In genomic region chr5:70906624-70907023, GRCh38 we compare ENCODE assay signal across 2 cellular contexts. TPM values are rescaled to one million over a fixed set of nuclear protein-coding genes. Genes with fewer than 3 reads are reported as not detected.
A peak's percentile ranks its signal among the peaks of the same experiment; 100 is the strongest.
DNase-seq lines count a peak whose midpoint lies in the region; ATAC-seq and TF ChIP-seq lines count a peak whose summit lies in the region.
"Not testable (repeated sequence)": the region's sequence is repeated elsewhere in the genome, so short reads cannot be mapped to it uniquely, and the experiment has no call there.

No MANE protein-coding gene starts in this region.

- H3K4me3 ChIP-seq in mucosa of descending colon, result not testable (repeated sequence)

- H3K9me3 ChIP-seq in mucosa of descending colon, result not testable (repeated sequence)

- not testable (repeated sequence) for H3K36me3 ChIP-seq in mucosa of descending colon (ENCODE audit: low read depth)

- ATAC-seq in left colon (peak; percentile 79), mucosa of descending colon (peak; percentile 76)

- not testable (repeated sequence) for TF ChIP-seq CTCF in mucosa of descending colon (IDR thresholded peaks at IDR 0.05)

- intact Hi-C loops in left colon (cut with DNase I, micrococcal nuclease); mucosa of descending colon (cut with DNase I, micrococcal nuclease): not testable (repeated sequence)

- DNase-seq in left colon, mucosa of descending colon: not testable (repeated sequence)

- not testable (repeated sequence) for H3K4me1 ChIP-seq in mucosa of descending colon (ENCODE audit: low read depth)

RNA-seq across cellular contexts. Expression of gene SERF1A, which starts 6.2 kb away (rescaled TPM):
- 1 to 10 TPM; 1.8 to 4.7 TPM for total RNA-seq in left colon
- 1 to 10 TPM; 3.1 to 9.8 (median 6.4) TPM for total RNA-seq in mucosa of descending colon

RNA-seq across cellular contexts. Expression of gene SMN1, which starts 18.3 kb away (rescaled TPM):
- total RNA-seq in left colon, result 10 to 100 TPM; 19.3 to 26.5 TPM
- 10 to 100 TPM; 20.2 to 26.3 (median 24.8) TPM for total RNA-seq in mucosa of descending colon
